Comparison of ENCODE assay signal across 1 cellular context in the genomic region with DNA sequence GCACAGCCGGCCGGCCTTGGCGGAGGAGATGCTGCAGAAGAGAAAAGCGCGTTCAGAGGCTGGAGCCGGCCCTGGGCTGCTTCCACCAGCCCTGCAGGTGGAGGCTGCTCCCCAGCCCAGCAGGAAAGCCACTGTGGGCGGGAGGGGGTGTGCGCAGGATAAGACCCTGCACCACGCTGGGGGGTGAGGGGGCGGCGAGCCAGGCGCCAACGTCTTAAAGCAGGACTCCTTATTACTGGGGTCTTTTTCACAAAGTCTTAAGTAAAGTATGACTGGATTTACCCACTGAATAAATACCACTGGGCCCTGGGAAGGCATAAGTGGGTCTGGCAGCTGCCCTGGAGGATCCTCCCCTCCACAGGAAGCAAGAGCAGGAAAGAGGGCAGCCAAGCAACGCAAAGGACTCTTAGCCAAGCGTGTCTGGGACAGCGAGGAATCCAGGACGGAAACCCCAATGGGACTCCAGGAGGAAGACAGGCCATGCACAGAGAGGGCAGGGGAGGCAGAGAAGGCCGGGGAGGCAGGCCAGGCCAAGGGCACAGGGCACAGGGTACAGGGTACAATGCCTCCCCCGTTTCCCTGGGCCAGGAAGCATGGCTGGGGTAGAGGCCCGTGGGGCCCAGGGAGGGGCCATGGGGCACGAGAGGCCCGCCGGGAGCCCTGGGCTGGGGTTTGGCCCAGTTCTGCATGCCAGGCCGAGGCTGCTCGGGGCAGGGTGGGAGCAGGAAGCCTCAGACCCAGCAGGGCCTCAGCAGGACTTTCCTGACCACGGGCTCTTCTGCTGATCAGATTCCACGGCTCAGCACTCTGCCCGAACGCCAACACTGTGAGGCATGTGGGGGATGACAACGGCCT.
TF ChIP-seq lines count a peak whose summit lies in the region.

No MANE protein-coding gene starts in this region.

TF ChIP-seq in H1, 55 proteins besides CTCF, POLR2A, EP300 and RAD21:
- TF ChIP-seq, protein P1, sequence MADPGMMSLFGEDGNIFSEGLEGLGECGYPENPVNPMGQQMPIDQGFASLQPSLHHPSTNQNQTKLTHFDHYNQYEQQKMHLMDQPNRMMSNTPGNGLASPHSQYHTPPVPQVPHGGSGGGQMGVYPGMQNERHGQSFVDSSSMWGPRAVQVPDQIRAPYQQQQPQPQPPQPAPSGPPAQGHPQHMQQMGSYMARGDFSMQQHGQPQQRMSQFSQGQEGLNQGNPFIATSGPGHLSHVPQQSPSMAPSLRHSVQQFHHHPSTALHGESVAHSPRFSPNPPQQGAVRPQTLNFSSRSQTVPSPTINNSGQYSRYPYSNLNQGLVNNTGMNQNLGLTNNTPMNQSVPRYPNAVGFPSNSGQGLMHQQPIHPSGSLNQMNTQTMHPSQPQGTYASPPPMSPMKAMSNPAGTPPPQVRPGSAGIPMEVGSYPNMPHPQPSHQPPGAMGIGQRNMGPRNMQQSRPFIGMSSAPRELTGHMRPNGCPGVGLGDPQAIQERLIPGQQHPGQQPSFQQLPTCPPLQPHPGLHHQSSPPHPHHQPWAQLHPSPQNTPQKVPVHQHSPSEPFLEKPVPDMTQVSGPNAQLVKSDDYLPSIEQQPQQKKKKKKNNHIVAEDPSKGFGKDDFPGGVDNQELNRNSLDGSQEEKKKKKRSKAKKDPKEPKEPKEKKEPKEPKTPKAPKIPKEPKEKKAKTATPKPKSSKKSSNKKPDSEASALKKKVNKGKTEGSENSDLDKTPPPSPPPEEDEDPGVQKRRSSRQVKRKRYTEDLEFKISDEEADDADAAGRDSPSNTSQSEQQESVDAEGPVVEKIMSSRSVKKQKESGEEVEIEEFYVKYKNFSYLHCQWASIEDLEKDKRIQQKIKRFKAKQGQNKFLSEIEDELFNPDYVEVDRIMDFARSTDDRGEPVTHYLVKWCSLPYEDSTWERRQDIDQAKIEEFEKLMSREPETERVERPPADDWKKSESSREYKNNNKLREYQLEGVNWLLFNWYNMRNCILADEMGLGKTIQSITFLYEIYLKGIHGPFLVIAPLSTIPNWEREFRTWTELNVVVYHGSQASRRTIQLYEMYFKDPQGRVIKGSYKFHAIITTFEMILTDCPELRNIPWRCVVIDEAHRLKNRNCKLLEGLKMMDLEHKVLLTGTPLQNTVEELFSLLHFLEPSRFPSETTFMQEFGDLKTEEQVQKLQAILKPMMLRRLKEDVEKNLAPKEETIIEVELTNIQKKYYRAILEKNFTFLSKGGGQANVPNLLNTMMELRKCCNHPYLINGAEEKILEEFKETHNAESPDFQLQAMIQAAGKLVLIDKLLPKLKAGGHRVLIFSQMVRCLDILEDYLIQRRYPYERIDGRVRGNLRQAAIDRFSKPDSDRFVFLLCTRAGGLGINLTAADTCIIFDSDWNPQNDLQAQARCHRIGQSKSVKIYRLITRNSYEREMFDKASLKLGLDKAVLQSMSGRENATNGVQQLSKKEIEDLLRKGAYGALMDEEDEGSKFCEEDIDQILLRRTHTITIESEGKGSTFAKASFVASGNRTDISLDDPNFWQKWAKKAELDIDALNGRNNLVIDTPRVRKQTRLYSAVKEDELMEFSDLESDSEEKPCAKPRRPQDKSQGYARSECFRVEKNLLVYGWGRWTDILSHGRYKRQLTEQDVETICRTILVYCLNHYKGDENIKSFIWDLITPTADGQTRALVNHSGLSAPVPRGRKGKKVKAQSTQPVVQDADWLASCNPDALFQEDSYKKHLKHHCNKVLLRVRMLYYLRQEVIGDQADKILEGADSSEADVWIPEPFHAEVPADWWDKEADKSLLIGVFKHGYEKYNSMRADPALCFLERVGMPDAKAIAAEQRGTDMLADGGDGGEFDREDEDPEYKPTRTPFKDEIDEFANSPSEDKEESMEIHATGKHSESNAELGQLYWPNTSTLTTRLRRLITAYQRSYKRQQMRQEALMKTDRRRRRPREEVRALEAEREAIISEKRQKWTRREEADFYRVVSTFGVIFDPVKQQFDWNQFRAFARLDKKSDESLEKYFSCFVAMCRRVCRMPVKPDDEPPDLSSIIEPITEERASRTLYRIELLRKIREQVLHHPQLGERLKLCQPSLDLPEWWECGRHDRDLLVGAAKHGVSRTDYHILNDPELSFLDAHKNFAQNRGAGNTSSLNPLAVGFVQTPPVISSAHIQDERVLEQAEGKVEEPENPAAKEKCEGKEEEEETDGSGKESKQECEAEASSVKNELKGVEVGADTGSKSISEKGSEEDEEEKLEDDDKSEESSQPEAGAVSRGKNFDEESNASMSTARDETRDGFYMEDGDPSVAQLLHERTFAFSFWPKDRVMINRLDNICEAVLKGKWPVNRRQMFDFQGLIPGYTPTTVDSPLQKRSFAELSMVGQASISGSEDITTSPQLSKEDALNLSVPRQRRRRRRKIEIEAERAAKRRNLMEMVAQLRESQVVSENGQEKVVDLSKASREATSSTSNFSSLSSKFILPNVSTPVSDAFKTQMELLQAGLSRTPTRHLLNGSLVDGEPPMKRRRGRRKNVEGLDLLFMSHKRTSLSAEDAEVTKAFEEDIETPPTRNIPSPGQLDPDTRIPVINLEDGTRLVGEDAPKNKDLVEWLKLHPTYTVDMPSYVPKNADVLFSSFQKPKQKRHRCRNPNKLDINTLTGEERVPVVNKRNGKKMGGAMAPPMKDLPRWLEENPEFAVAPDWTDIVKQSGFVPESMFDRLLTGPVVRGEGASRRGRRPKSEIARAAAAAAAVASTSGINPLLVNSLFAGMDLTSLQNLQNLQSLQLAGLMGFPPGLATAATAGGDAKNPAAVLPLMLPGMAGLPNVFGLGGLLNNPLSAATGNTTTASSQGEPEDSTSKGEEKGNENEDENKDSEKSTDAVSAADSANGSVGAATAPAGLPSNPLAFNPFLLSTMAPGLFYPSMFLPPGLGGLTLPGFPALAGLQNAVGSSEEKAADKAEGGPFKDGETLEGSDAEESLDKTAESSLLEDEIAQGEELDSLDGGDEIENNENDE (IDR thresholded peaks at IDR 0.05; ENCODE audit: insufficient replicate concordance, low read length), result no peak
- TF ChIP-seq KDM1A (IDR thresholded peaks at IDR 0.05; ENCODE audit: borderline replicate concordance, low read length) (no peak), POU5F1 (IDR thresholded peaks at IDR 0.05; ENCODE audit: low read depth, low read length) (no peak), HDAC6 (IDR thresholded peaks at IDR 0.05; ENCODE audit: low read depth, low read length) (no peak), SRF (IDR thresholded peaks at IDR 0.05; ENCODE audit: low read depth, low read length) (no peak), TEAD4 (IDR thresholded peaks at IDR 0.05; ENCODE audit: low read depth, low read length) (no peak), SAP30 (IDR thresholded peaks at IDR 0.05; ENCODE audit: insufficient read depth, insufficient replicate concordance, low read length) (no peak), POLR2AphosphoS5 (IDR thresholded peaks at IDR 0.05; ENCODE audit: low read depth, low read length) (no peak), CHD2 (IDR thresholded peaks at IDR 0.05; ENCODE audit: low read length) (no peak), ASH2L (IDR thresholded peaks at IDR 0.05; ENCODE audit: low read length) (no peak), BCL11A (IDR thresholded peaks at IDR 0.05; ENCODE audit: low read depth in 2 of 2, low read length in 2 of 2) (no peak), SIRT6 (IDR thresholded peaks at IDR 0.05; ENCODE audit: low read length) (no peak), RXRA (IDR thresholded peaks at IDR 0.05; ENCODE audit: insufficient read depth, low read depth, low read length) (no peak), NRF1 (IDR thresholded peaks at IDR 0.05; ENCODE audit: low read depth, low read length) (no peak)
- TF ChIP-seq, protein P2, sequence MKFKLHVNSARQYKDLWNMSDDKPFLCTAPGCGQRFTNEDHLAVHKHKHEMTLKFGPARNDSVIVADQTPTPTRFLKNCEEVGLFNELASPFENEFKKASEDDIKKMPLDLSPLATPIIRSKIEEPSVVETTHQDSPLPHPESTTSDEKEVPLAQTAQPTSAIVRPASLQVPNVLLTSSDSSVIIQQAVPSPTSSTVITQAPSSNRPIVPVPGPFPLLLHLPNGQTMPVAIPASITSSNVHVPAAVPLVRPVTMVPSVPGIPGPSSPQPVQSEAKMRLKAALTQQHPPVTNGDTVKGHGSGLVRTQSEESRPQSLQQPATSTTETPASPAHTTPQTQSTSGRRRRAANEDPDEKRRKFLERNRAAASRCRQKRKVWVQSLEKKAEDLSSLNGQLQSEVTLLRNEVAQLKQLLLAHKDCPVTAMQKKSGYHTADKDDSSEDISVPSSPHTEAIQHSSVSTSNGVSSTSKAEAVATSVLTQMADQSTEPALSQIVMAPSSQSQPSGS (IDR thresholded peaks at IDR 0.05; ENCODE audit: low read length), result no peak
